1 cellular context compared by ENCODE assay signal in genomic region chr3:49296781-49297420, GRCh38.
TF ChIP-seq lines count a peak whose summit lies in the region.

No MANE protein-coding gene starts in this region.

TF ChIP-seq in HepG2, 621 proteins besides CTCF, POLR2A, EP300 and RAD21:
- no peak for TF ChIP-seq SNAPC5 (CRISPR knock-in tag; IDR thresholded peaks at IDR 0.05; ENCODE audit: borderline replicate concordance)
- TF ChIP-seq FOXP1 (IDR thresholded peaks at IDR 0.05), result no peak
- TF ChIP-seq FOXP1 (CRISPR knock-in tag; IDR thresholded peaks at IDR 0.05), result no peak
- TF ChIP-seq ZNF326 (CRISPR knock-in tag; IDR thresholded peaks at IDR 0.05; ENCODE audit: borderline replicate concordance), result no peak
- TF ChIP-seq ZFP36L1 (CRISPR knock-in tag; IDR thresholded peaks at IDR 0.05), result no peak
- TF ChIP-seq FOXA1 (IDR thresholded peaks at IDR 0.05), result no peak
- no peak for TF ChIP-seq FOXA1 (CRISPR knock-in tag; IDR thresholded peaks at IDR 0.05)
- TF ChIP-seq YEATS4 (CRISPR knock-in tag; IDR thresholded peaks at IDR 0.05; ENCODE audit: borderline replicate concordance), result no peak
- no peak for TF ChIP-seq ZBTB34 (CRISPR knock-in tag; IDR thresholded peaks at IDR 0.05)
